29 cellular contexts compared by ENCODE assay signal in the genomic region with DNA sequence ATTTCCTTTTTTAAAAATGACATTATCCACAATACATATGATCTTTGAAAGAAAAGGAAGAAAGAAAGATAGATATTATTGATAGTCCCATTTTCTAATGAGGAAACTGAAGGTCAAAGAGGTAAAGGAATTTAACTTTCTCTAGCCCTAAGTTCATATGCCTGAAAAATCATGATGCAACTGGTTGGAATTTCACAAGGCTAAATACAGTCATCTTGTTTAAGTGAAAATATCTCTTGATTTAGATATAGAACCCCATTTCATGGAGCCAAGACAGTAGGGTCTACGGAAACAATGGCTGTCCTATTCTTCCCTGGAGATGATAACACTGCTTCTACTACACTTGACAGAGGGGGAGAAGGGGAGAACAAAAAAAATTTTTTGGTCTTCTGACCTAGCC.
A peak's percentile ranks its signal among the peaks of the same experiment; 100 is the strongest.
DNase-seq lines count a peak whose midpoint lies in the region; ATAC-seq and TF ChIP-seq lines count a peak whose summit lies in the region.
"Had no signal": no experiment of that assay in that cellular context is flagged by ENCODE, and none has a peak within 500 bp of the region (broad histone marks: within the 10 kb centered on the region; RNA-seq: fewer than 3 reads in every experiment).

No MANE protein-coding gene starts in this region.

- no peak overlapping the region for H3K4me3 Mint-ChIP-seq in osteocyte (ENCODE audit: unreplicated experiment)
- H3K4me3 Mint-ChIP-seq: activated CD4-positive, alpha-beta T cell treated with anti-CD3 and anti-CD28 coated beads, Interleukin-2, amount 10 ng/mL, durations not matched to agents 24 days and 14 days; CD4-positive, alpha-beta memory T cell; dendritic cell treated with granulocyte-macrophage colony-stimulating factor and Interleukin-4, amounts not matched to agents 40 ng/mL and 50 ng/mL, for 4 days; endodermal cell; mesothelial cell of epicardium; T-helper 2 cell treated with Interferon-gamma antibody and Interleukin-4, amounts not matched to agents 5 μg/mL and 100 μg/mL, for 36 hours had no signal

- no peak for ATAC-seq in GM19351 (IDR thresholded peaks at IDR 0.05; ENCODE audit: unreplicated experiment)
- ATAC-seq: A549, heart left ventricle, sciatic nerve had no signal

- H3K9me2 ChIP-seq in hepatocyte (replicated peaks; ENCODE audit: insufficient read depth) = no peaks in the 10 kb centered on the region

- H3K4me2 ChIP-seq in OCI-LY3 (ENCODE audit: low read length) (peak overlapping the region; percentile 87), hepatocyte (peak overlapping the region; percentile 2)
- H3K4me2 ChIP-seq: A549 had no signal

- H3K79me2 ChIP-seq in OCI-LY3 (ENCODE audit: low read length) (no peaks in the 10 kb centered on the region), hepatocyte (no peaks in the 10 kb centered on the region)

- H2AFZ ChIP-seq in OCI-LY3 (ENCODE audit: low read depth, low read length) = 0 out of 2 replicates have a peak overlapping the region, but pooled peaks have one; percentile 15
- H2AFZ ChIP-seq in hepatocyte = no peak overlapping the region

- no peaks in the 10 kb centered on the region for H3K36me3 Mint-ChIP-seq in osteocyte (ENCODE audit: unreplicated experiment)
- H3K36me3 Mint-ChIP-seq: activated naive CD4-positive, alpha-beta T cell treated with anti-CD3 and anti-CD28 coated beads, Interleukin-2, amount 50 U/mL, for 72 hours; CD4-positive, alpha-beta memory T cell; mesothelial cell of epicardium had no signal

- no peaks in the 10 kb centered on the region for H4K20me1 ChIP-seq in OCI-LY3 (ENCODE audit: insufficient read depth, low read length)
- no peaks in the 10 kb centered on the region for H4K20me1 ChIP-seq in hepatocyte (ENCODE audit: insufficient read depth, poor library complexity, severe bottlenecking)

- peaks cover 2% of the 10 kb centered on the region for H3K4me1 Mint-ChIP-seq in osteocyte (ENCODE audit: unreplicated experiment)
- H3K4me1 Mint-ChIP-seq: activated CD4-positive, alpha-beta T cell treated with anti-CD3 and anti-CD28 coated beads, Interleukin-2, amount 10 ng/mL, durations not matched to agents 24 days and 14 days; CD4-positive, alpha-beta memory T cell had no signal

- H3K9me3 ChIP-seq in OCI-LY3 (ENCODE audit: insufficient read depth, low read length) = no peaks in the 10 kb centered on the region
- no peaks in the 10 kb centered on the region for H3K9me3 ChIP-seq in hepatocyte (ENCODE audit: low read depth)
- H3K9me3 ChIP-seq: A549, esophagus squamous epithelium, HAP-1, heart left ventricle, thyroid gland, uterus had no signal

- H3K27ac Mint-ChIP-seq in osteocyte (ENCODE audit: unreplicated experiment) = no peak overlapping the region
- H3K27ac Mint-ChIP-seq: activated CD4-positive, alpha-beta T cell treated with anti-CD3 and anti-CD28 coated beads, Interleukin-2, amount 10 ng/mL, durations not matched to agents 24 days and 14 days; activated naive CD4-positive, alpha-beta T cell treated with anti-CD3 and anti-CD28 coated beads, Interleukin-2, amount 50 U/mL, for 72 hours; CD4-positive, alpha-beta memory T cell; dendritic cell treated with granulocyte-macrophage colony-stimulating factor and Interleukin-4, amounts not matched to agents 40 ng/mL and 50 ng/mL, for 4 days; endodermal cell; mesothelial cell of epicardium; T-helper 2 cell treated with Interferon-gamma antibody and Interleukin-4, amounts not matched to agents 5 μg/mL and 100 μg/mL, for 36 hours had no signal

- H3K36me3 ChIP-seq in OCI-LY3 (replicated peaks; ENCODE audit: low read depth, low read length) (no peaks in the 10 kb centered on the region), hepatocyte (replicated peaks; ENCODE audit: insufficient read depth, low read depth) (no peaks in the 10 kb centered on the region)
- H3K36me3 ChIP-seq: esophagus squamous epithelium, HAP-1, heart left ventricle, thyroid gland, uterus had no signal

- no peaks in the 10 kb centered on the region for H3K9me3 Mint-ChIP-seq in osteocyte (ENCODE audit: unreplicated experiment)
- H3K9me3 Mint-ChIP-seq: activated CD4-positive, alpha-beta T cell treated with anti-CD3 and anti-CD28 coated beads, Interleukin-2, amount 10 ng/mL, durations not matched to agents 24 days and 14 days; activated naive CD4-positive, alpha-beta T cell treated with anti-CD3 and anti-CD28 coated beads, Interleukin-2, amount 50 U/mL, for 72 hours; CD4-positive, alpha-beta memory T cell; dendritic cell treated with granulocyte-macrophage colony-stimulating factor and Interleukin-4, amounts not matched to agents 40 ng/mL and 50 ng/mL, for 4 days; endodermal cell; mesothelial cell of epicardium; T-helper 2 cell treated with Interferon-gamma antibody and Interleukin-4, amounts not matched to agents 5 μg/mL and 100 μg/mL, for 36 hours had no signal

- TF ChIP-seq CTCF in OCI-LY3 (IDR thresholded peaks at IDR 0.05; ENCODE audit: low read depth, low read length) (no peak), hepatocyte (IDR thresholded peaks at IDR 0.05; ENCODE audit: poor library complexity) (no peak), osteocyte (IDR thresholded peaks at IDR 0.05) (no peak)

- H3K27me3 Mint-ChIP-seq in osteocyte (ENCODE audit: unreplicated experiment) = no peaks in the 10 kb centered on the region

- H3K27ac ChIP-seq in OCI-LY3 (ENCODE audit: low read length) (peak overlapping the region; percentile 95), epithelial cell of prostate (peak overlapping the region; percentile 67), hepatocyte (no peak overlapping the region)
- H3K27ac ChIP-seq: A549, heart left ventricle, thyroid gland, uterus had no signal

- H3K9ac ChIP-seq in OCI-LY3 (ENCODE audit: low read length) = peak overlapping the region; percentile 62; the same call in 1 of the 2 replicates

- H3K4me3 ChIP-seq in OCI-LY3 (ENCODE audit: low read length) (peak overlapping the region; percentile 64), hepatocyte (no peak overlapping the region)
- H3K4me3 ChIP-seq: A549, esophagus squamous epithelium, HAP-1, heart left ventricle, thyroid gland, uterus had no signal

- peaks cover 49% of the 10 kb centered on the region for H3K4me1 ChIP-seq in OCI-LY3 (ENCODE audit: low read length)
- H3K4me1 ChIP-seq in hepatocyte (ENCODE audit: insufficient read depth) = peaks cover 30% of the 10 kb centered on the region
- H3K4me1 ChIP-seq: A549, HAP-1, thyroid gland, uterus had no signal

- 65% methylated on average over 1 of the region's 1 CpG for WGBS in hepatocyte (ENCODE audit: low lambda C conversion rate, missing lambda C conversion rate)

- DNase-seq in EH (ENCODE audit: low read depth) (peak; percentile 12), epithelial cell of prostate (ENCODE audit: low read depth, low spot score) (no peak), hepatocyte (ENCODE audit: low spot score) (no peak), GM19238 (ENCODE audit: insufficient read length, low spot score) (no peak), osteocyte (ENCODE audit: extremely low spot score, unreplicated experiment) (no peak), GM19240 (ENCODE audit: insufficient read length, low spot score) (no peak)
- DNase-seq: activated CD4-positive, alpha-beta T cell treated with anti-CD3 and anti-CD28 coated beads, Interleukin-2, amount 10 ng/mL, durations not matched to agents 24 days and 14 days; activated CD8-positive, alpha-beta memory T cell treated with anti-CD3 and anti-CD28 coated beads for 24 hours; activated effector memory CD4-positive, alpha-beta T cell treated with Interleukin-2 at 50 U/mL for 16 hours; aorta; CD4-positive, alpha-beta memory T cell; central memory CD4-positive, alpha-beta T cell; EL; endodermal cell; esophagus squamous epithelium; heart left ventricle; kidney; stimulated activated CD4-positive, alpha-beta T cell treated with anti-CD3 and anti-CD28 coated beads, Interleukin-4, amount 100 ng/mL, for 24 hours; thyroid gland; uterus had no signal

- H3K27me3 ChIP-seq in OCI-LY3 (ENCODE audit: low read depth, low read length) = no peaks in the 10 kb centered on the region
- H3K27me3 ChIP-seq in hepatocyte = no peaks in the 10 kb centered on the region
- H3K27me3 ChIP-seq: esophagus squamous epithelium, heart left ventricle, thyroid gland, uterus had no signal
